Comparison of ENCODE assay signal across 1 cellular context in the genomic region with DNA sequence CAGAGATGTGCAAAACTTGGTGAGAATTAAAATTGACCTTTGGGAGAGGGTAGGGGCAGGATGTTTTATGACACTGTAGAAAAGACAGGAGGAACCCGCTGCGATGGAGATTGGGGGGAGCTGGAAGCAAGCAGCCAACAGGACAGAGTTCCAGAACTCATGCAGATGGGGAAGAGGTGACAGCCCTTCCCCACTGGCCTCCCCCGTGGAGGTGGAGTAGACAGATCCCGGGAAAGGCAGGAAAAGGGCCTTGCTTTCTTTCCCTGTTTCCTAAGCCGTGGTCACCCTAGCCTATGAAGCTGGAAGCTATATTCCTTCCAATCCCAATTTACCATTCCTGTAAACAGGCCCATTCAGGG.
TF ChIP-seq lines count a peak whose summit lies in the region.

No MANE protein-coding gene starts in this region.

TF ChIP-seq in WTC11, 78 proteins besides CTCF, POLR2A, EP300 and RAD21 (continued from another document):
- TF ChIP-seq, protein P1, sequence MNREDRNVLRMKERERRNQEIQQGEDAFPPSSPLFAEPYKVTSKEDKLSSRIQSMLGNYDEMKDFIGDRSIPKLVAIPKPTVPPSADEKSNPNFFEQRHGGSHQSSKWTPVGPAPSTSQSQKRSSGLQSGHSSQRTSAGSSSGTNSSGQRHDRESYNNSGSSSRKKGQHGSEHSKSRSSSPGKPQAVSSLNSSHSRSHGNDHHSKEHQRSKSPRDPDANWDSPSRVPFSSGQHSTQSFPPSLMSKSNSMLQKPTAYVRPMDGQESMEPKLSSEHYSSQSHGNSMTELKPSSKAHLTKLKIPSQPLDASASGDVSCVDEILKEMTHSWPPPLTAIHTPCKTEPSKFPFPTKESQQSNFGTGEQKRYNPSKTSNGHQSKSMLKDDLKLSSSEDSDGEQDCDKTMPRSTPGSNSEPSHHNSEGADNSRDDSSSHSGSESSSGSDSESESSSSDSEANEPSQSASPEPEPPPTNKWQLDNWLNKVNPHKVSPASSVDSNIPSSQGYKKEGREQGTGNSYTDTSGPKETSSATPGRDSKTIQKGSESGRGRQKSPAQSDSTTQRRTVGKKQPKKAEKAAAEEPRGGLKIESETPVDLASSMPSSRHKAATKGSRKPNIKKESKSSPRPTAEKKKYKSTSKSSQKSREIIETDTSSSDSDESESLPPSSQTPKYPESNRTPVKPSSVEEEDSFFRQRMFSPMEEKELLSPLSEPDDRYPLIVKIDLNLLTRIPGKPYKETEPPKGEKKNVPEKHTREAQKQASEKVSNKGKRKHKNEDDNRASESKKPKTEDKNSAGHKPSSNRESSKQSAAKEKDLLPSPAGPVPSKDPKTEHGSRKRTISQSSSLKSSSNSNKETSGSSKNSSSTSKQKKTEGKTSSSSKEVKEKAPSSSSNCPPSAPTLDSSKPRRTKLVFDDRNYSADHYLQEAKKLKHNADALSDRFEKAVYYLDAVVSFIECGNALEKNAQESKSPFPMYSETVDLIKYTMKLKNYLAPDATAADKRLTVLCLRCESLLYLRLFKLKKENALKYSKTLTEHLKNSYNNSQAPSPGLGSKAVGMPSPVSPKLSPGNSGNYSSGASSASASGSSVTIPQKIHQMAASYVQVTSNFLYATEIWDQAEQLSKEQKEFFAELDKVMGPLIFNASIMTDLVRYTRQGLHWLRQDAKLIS (CRISPR knock-in tag; IDR thresholded peaks at IDR 0.05; ENCODE audit: borderline replicate concordance) = no peak
- TF ChIP-seq, protein P2, sequence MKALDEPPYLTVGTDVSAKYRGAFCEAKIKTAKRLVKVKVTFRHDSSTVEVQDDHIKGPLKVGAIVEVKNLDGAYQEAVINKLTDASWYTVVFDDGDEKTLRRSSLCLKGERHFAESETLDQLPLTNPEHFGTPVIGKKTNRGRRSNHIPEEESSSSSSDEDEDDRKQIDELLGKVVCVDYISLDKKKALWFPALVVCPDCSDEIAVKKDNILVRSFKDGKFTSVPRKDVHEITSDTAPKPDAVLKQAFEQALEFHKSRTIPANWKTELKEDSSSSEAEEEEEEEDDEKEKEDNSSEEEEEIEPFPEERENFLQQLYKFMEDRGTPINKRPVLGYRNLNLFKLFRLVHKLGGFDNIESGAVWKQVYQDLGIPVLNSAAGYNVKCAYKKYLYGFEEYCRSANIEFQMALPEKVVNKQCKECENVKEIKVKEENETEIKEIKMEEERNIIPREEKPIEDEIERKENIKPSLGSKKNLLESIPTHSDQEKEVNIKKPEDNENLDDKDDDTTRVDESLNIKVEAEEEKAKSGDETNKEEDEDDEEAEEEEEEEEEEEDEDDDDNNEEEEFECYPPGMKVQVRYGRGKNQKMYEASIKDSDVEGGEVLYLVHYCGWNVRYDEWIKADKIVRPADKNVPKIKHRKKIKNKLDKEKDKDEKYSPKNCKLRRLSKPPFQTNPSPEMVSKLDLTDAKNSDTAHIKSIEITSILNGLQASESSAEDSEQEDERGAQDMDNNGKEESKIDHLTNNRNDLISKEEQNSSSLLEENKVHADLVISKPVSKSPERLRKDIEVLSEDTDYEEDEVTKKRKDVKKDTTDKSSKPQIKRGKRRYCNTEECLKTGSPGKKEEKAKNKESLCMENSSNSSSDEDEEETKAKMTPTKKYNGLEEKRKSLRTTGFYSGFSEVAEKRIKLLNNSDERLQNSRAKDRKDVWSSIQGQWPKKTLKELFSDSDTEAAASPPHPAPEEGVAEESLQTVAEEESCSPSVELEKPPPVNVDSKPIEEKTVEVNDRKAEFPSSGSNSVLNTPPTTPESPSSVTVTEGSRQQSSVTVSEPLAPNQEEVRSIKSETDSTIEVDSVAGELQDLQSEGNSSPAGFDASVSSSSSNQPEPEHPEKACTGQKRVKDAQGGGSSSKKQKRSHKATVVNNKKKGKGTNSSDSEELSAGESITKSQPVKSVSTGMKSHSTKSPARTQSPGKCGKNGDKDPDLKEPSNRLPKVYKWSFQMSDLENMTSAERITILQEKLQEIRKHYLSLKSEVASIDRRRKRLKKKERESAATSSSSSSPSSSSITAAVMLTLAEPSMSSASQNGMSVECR (CRISPR knock-in tag; IDR thresholded peaks at IDR 0.05; ENCODE audit: borderline replicate concordance) = no peak
- no peak for TF ChIP-seq ZNF219 (CRISPR knock-in tag; IDR thresholded peaks at IDR 0.05; ENCODE audit: borderline replicate concordance)
- TF ChIP-seq, protein P3, sequence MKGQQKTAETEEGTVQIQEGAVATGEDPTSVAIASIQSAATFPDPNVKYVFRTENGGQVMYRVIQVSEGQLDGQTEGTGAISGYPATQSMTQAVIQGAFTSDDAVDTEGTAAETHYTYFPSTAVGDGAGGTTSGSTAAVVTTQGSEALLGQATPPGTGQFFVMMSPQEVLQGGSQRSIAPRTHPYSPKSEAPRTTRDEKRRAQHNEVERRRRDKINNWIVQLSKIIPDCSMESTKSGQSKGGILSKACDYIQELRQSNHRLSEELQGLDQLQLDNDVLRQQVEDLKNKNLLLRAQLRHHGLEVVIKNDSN (CRISPR knock-in tag; IDR thresholded peaks at IDR 0.05) = no peak
- TF ChIP-seq, protein P4, sequence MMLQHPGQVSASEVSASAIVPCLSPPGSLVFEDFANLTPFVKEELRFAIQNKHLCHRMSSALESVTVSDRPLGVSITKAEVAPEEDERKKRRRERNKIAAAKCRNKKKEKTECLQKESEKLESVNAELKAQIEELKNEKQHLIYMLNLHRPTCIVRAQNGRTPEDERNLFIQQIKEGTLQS (CRISPR knock-in tag; conservative IDR thresholded peaks at IDR 0.05) = no peak
- no peak for TF ChIP-seq ETV6 (CRISPR knock-in tag; IDR thresholded peaks at IDR 0.05)
- TF ChIP-seq, protein P5, sequence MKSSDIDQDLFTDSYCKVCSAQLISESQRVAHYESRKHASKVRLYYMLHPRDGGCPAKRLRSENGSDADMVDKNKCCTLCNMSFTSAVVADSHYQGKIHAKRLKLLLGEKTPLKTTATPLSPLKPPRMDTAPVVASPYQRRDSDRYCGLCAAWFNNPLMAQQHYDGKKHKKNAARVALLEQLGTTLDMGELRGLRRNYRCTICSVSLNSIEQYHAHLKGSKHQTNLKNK (CRISPR knock-in tag; IDR thresholded peaks at IDR 0.05) = no peak
- TF ChIP-seq ATF1 (CRISPR knock-in tag; IDR thresholded peaks at IDR 0.05) = no peak
- no peak for TF ChIP-seq CREM (CRISPR knock-in tag; IDR thresholded peaks at IDR 0.05)
- no peak for TF ChIP-seq OVOL2 (CRISPR knock-in tag; IDR thresholded peaks at IDR 0.05; ENCODE audit: borderline replicate concordance)
- no peak for TF ChIP-seq RELA (CRISPR knock-in tag; IDR thresholded peaks at IDR 0.05; ENCODE audit: borderline replicate concordance)
- no peak for TF ChIP-seq ELF4 (CRISPR knock-in tag; IDR thresholded peaks at IDR 0.05; ENCODE audit: low read depth)
- TF ChIP-seq, protein P6, sequence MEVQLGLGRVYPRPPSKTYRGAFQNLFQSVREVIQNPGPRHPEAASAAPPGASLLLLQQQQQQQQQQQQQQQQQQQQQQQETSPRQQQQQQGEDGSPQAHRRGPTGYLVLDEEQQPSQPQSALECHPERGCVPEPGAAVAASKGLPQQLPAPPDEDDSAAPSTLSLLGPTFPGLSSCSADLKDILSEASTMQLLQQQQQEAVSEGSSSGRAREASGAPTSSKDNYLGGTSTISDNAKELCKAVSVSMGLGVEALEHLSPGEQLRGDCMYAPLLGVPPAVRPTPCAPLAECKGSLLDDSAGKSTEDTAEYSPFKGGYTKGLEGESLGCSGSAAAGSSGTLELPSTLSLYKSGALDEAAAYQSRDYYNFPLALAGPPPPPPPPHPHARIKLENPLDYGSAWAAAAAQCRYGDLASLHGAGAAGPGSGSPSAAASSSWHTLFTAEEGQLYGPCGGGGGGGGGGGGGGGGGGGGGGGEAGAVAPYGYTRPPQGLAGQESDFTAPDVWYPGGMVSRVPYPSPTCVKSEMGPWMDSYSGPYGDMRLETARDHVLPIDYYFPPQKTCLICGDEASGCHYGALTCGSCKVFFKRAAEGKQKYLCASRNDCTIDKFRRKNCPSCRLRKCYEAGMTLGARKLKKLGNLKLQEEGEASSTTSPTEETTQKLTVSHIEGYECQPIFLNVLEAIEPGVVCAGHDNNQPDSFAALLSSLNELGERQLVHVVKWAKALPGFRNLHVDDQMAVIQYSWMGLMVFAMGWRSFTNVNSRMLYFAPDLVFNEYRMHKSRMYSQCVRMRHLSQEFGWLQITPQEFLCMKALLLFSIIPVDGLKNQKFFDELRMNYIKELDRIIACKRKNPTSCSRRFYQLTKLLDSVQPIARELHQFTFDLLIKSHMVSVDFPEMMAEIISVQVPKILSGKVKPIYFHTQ (CRISPR knock-in tag; IDR thresholded peaks at IDR 0.05) = no peak
- TF ChIP-seq, protein P7, sequence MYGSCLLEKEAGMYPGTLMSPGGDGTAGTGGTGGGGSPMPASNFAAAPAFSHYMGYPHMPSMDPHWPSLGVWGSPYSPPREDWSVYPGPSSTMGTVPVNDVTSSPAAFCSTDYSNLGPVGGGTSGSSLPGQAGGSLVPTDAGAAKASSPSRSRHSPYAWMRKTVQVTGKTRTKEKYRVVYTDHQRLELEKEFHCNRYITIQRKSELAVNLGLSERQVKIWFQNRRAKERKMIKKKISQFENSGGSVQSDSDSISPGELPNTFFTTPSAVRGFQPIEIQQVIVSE (CRISPR knock-in tag; IDR thresholded peaks at IDR 0.05; ENCODE audit: borderline replicate concordance) = no peak
- no peak for TF ChIP-seq RORB (CRISPR knock-in tag; IDR thresholded peaks at IDR 0.05)
